11 cellular contexts compared by ENCODE assay signal in genomic region chr4:141684785-141685184, GRCh38.
"Had no signal": no experiment of that assay in that cellular context is flagged by ENCODE, and none has a peak within 500 bp of the region (broad histone marks: within the 10 kb centered on the region; RNA-seq: fewer than 3 reads in every experiment).

No MANE protein-coding gene starts in this region.

- H3K4me3 ChIP-seq: right lobe of liver, suprapubic skin had no signal

- DNase-seq: activated CD4-positive, alpha-beta T cell treated with anti-CD3 and anti-CD28 coated beads, Interleukin-2, amount 50 U/mL, for 1 hour; activated CD8-positive, alpha-beta memory T cell treated with anti-CD3 and anti-CD28 coated beads for 24 hours; activated naive CD4-positive, alpha-beta T cell; anterior cingulate cortex; dermis blood vessel endothelial cell; effector memory CD8-positive, alpha-beta T cell; hypothalamus; kidney glomerular epithelial cell; nucleus accumbens; right lobe of liver had no signal

- H3K36me3 ChIP-seq: right lobe of liver, suprapubic skin had no signal

- H3K9me3 ChIP-seq: right lobe of liver, suprapubic skin had no signal

- H3K4me1 ChIP-seq: right lobe of liver, suprapubic skin had no signal

- ATAC-seq: effector memory CD8-positive, alpha-beta T cell; right lobe of liver had no signal

- H3K27me3 ChIP-seq: right lobe of liver, suprapubic skin had no signal

- H3K27ac ChIP-seq: right lobe of liver, suprapubic skin had no signal
